In genomic region chr13:46104868-46105267, GRCh38 we compare ENCODE assay signal across 1 cellular context.
A peak's percentile ranks its signal among the peaks of the same experiment; 100 is the strongest.
TF ChIP-seq lines count a peak whose summit lies in the region.

A gene with protein sequence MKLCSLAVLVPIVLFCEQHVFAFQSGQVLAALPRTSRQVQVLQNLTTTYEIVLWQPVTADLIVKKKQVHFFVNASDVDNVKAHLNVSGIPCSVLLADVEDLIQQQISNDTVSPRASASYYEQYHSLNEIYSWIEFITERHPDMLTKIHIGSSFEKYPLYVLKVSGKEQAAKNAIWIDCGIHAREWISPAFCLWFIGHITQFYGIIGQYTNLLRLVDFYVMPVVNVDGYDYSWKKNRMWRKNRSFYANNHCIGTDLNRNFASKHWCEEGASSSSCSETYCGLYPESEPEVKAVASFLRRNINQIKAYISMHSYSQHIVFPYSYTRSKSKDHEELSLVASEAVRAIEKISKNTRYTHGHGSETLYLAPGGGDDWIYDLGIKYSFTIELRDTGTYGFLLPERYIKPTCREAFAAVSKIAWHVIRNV (minus strand): TSS chr13:46105033. CDS start chr13:46105009, 24 bp downstream.

TF ChIP-seq in HepG2, 621 proteins besides CTCF, POLR2A, EP300 and RAD21 (continued from another document and continues in another):
- TF ChIP-seq, protein P1, sequence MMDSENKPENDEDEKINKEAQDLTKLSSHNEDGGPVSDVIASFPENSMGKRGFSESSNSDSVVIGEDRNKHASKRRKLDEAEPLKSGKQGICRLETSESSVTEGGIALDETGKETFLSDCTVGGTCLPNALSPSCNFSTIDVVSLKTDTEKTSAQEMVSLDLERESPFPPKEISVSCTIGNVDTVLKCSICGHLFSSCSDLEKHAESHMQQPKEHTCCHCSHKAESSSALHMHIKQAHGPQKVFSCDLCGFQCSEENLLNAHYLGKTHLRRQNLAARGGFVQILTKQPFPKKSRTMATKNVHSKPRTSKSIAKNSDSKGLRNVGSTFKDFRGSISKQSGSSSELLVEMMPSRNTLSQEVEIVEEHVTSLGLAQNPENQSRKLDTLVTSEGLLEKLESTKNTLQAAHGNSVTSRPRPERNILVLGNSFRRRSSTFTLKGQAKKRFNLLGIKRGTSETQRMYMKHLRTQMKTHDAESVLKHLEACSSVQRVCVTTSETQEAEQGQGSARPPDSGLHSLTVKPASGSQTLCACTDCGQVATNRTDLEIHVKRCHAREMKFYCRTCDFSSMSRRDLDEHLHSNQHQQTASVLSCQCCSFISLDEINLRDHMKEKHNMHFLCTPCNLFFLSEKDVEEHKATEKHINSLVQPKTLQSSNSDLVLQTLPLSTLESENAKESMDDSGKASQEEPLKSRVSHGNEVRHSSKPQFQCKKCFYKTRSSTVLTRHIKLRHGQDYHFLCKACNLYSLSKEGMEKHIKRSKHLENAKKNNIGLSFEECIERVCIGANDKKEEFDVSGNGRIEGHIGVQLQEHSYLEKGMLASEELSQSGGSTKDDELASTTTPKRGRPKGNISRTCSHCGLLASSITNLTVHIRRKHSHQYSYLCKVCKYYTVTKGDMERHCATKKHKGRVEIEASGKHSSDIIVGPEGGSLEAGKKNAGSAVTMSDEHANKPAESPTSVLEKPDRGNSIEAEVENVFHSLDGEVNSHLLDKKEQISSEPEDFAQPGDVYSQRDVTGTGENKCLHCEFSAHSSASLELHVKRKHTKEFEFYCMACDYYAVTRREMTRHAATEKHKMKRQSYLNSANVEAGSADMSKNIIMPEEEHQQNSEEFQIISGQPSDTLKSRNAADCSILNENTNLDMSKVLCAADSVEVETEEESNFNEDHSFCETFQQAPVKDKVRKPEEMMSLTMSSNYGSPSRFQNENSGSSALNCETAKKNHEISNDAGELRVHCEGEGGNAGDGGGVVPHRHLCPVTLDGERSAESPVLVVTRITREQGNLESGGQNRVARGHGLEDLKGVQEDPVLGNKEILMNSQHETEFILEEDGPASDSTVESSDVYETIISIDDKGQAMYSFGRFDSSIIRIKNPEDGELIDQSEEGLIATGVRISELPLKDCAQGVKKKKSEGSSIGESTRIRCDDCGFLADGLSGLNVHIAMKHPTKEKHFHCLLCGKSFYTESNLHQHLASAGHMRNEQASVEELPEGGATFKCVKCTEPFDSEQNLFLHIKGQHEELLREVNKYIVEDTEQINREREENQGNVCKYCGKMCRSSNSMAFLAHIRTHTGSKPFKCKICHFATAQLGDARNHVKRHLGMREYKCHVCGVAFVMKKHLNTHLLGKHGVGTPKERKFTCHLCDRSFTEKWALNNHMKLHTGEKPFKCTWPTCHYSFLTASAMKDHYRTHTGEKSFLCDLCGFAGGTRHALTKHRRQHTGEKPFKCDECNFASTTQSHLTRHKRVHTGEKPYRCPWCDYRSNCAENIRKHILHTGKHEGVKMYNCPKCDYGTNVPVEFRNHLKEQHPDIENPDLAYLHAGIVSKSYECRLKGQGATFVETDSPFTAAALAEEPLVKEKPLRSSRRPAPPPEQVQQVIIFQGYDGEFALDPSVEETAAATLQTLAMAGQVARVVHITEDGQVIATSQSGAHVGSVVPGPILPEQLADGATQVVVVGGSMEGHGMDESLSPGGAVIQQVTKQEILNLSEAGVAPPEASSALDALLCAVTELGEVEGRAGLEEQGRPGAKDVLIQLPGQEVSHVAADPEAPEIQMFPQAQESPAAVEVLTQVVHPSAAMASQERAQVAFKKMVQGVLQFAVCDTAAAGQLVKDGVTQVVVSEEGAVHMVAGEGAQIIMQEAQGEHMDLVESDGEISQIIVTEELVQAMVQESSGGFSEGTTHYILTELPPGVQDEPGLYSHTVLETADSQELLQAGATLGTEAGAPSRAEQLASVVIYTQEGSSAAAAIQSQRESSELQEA (CRISPR knock-in tag; IDR thresholded peaks at IDR 0.05; ENCODE audit: not compliant biosample characterization): no peak
- TF ChIP-seq JUN (CRISPR knock-in tag; IDR thresholded peaks at IDR 0.05): no peak
- peak; percentile 80 for TF ChIP-seq POLR2G (IDR thresholded peaks at IDR 0.05; ENCODE audit: low read depth, low read length)
- no peak for TF ChIP-seq HINFP (CRISPR knock-in tag; IDR thresholded peaks at IDR 0.05; ENCODE audit: low read depth)
- TF ChIP-seq ATF5 (CRISPR knock-in tag; IDR thresholded peaks at IDR 0.05; ENCODE audit: low read depth): no peak
- no peak for TF ChIP-seq CHCHD3 (CRISPR knock-in tag; IDR thresholded peaks at IDR 0.05)
- TF ChIP-seq PRMT3 (CRISPR knock-in tag; IDR thresholded peaks at IDR 0.05; ENCODE audit: borderline replicate concordance, low read depth): no peak
- TF ChIP-seq STAT5B (CRISPR knock-in tag; IDR thresholded peaks at IDR 0.05): 0 out of 2 replicates have a peak, but pooled peaks have one; percentile 36
- no peak for TF ChIP-seq ZNF180 (CRISPR knock-in tag; IDR thresholded peaks at IDR 0.05; ENCODE audit: borderline replicate concordance, low read depth)
- TF ChIP-seq STAG1 (CRISPR knock-in tag; IDR thresholded peaks at IDR 0.05): no peak
- no peak for TF ChIP-seq ZC3H4 (CRISPR knock-in tag; IDR thresholded peaks at IDR 0.05; ENCODE audit: borderline replicate concordance)
- no peak for TF ChIP-seq ZNF264 (CRISPR knock-in tag; IDR thresholded peaks at IDR 0.05)
- peak; percentile 70 for TF ChIP-seq PPARG (CRISPR knock-in tag; conservative IDR thresholded peaks at IDR 0.05)
- no peak for TF ChIP-seq ZBTB1 (CRISPR knock-in tag; IDR thresholded peaks at IDR 0.05; ENCODE audit: borderline replicate concordance)
- TF ChIP-seq, protein P2, sequence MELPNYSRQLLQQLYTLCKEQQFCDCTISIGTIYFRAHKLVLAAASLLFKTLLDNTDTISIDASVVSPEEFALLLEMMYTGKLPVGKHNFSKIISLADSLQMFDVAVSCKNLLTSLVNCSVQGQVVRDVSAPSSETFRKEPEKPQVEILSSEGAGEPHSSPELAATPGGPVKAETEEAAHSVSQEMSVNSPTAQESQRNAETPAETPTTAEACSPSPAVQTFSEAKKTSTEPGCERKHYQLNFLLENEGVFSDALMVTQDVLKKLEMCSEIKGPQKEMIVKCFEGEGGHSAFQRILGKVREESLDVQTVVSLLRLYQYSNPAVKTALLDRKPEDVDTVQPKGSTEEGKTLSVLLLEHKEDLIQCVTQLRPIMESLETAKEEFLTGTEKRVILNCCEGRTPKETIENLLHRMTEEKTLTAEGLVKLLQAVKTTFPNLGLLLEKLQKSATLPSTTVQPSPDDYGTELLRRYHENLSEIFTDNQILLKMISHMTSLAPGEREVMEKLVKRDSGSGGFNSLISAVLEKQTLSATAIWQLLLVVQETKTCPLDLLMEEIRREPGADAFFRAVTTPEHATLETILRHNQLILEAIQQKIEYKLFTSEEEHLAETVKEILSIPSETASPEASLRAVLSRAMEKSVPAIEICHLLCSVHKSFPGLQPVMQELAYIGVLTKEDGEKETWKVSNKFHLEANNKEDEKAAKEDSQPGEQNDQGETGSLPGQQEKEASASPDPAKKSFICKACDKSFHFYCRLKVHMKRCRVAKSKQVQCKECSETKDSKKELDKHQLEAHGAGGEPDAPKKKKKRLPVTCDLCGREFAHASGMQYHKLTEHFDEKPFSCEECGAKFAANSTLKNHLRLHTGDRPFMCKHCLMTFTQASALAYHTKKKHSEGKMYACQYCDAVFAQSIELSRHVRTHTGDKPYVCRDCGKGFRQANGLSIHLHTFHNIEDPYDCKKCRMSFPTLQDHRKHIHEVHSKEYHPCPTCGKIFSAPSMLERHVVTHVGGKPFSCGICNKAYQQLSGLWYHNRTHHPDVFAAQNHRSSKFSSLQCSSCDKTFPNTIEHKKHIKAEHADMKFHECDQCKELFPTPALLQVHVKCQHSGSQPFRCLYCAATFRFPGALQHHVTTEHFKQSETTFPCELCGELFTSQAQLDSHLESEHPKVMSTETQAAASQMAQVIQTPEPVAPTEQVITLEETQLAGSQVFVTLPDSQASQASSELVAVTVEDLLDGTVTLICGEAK (IDR thresholded peaks at IDR 0.05): no peak
- TF ChIP-seq, protein P2 (CRISPR knock-in tag; IDR thresholded peaks at IDR 0.05): no peak
- TF ChIP-seq FOXA3 (CRISPR knock-in tag; IDR thresholded peaks at IDR 0.05): peak; percentile 88
- no peak for TF ChIP-seq ZFP91 (CRISPR knock-in tag; IDR thresholded peaks at IDR 0.05; ENCODE audit: borderline replicate concordance)
- TF ChIP-seq ZNF678 (CRISPR knock-in tag; IDR thresholded peaks at IDR 0.05): no peak
- TF ChIP-seq KMT2A (CRISPR knock-in tag; IDR thresholded peaks at IDR 0.05): no peak
- no peak for TF ChIP-seq ZNF547 (CRISPR knock-in tag; IDR thresholded peaks at IDR 0.05)
- no peak for TF ChIP-seq RARG (CRISPR knock-in tag; IDR thresholded peaks at IDR 0.05; ENCODE audit: low read depth)
- no peak for TF ChIP-seq ZNF33B (CRISPR knock-in tag; IDR thresholded peaks at IDR 0.05)
- TF ChIP-seq, protein P3, sequence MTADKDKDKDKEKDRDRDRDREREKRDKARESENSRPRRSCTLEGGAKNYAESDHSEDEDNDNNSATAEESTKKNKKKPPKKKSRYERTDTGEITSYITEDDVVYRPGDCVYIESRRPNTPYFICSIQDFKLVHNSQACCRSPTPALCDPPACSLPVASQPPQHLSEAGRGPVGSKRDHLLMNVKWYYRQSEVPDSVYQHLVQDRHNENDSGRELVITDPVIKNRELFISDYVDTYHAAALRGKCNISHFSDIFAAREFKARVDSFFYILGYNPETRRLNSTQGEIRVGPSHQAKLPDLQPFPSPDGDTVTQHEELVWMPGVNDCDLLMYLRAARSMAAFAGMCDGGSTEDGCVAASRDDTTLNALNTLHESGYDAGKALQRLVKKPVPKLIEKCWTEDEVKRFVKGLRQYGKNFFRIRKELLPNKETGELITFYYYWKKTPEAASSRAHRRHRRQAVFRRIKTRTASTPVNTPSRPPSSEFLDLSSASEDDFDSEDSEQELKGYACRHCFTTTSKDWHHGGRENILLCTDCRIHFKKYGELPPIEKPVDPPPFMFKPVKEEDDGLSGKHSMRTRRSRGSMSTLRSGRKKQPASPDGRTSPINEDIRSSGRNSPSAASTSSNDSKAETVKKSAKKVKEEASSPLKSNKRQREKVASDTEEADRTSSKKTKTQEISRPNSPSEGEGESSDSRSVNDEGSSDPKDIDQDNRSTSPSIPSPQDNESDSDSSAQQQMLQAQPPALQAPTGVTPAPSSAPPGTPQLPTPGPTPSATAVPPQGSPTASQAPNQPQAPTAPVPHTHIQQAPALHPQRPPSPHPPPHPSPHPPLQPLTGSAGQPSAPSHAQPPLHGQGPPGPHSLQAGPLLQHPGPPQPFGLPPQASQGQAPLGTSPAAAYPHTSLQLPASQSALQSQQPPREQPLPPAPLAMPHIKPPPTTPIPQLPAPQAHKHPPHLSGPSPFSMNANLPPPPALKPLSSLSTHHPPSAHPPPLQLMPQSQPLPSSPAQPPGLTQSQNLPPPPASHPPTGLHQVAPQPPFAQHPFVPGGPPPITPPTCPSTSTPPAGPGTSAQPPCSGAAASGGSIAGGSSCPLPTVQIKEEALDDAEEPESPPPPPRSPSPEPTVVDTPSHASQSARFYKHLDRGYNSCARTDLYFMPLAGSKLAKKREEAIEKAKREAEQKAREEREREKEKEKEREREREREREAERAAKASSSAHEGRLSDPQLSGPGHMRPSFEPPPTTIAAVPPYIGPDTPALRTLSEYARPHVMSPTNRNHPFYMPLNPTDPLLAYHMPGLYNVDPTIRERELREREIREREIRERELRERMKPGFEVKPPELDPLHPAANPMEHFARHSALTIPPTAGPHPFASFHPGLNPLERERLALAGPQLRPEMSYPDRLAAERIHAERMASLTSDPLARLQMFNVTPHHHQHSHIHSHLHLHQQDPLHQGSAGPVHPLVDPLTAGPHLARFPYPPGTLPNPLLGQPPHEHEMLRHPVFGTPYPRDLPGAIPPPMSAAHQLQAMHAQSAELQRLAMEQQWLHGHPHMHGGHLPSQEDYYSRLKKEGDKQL (CRISPR knock-in tag; IDR thresholded peaks at IDR 0.05; ENCODE audit: low read depth): no peak
